2 cellular contexts compared by ENCODE assay signal in genomic region chr9:104863180-104863883, GRCh38.
TF ChIP-seq lines count a peak whose summit lies in the region.

No MANE protein-coding gene starts in this region.

TF ChIP-seq in SK-N-SH treated with all-trans-retinoic acid at 6 μM for 48 hours, 23 proteins besides CTCF, POLR2A, EP300 and RAD21 (continued from another document):
- TF ChIP-seq POU6F1 (CRISPR knock-in tag; IDR thresholded peaks at IDR 0.05; ENCODE audit: borderline replicate concordance, low read depth) (no peak), TSHZ2 (CRISPR knock-in tag; IDR thresholded peaks at IDR 0.05) (no peak), ZNF70 (CRISPR knock-in tag; IDR thresholded peaks at IDR 0.05) (no peak), ZNF8 (CRISPR knock-in tag; IDR thresholded peaks at IDR 0.05) (no peak), ZC3H10 (CRISPR knock-in tag; IDR thresholded peaks at IDR 0.05) (no peak), CREB5 (CRISPR knock-in tag; IDR thresholded peaks at IDR 0.05; ENCODE audit: low read depth) (no peak), CSRNP3 (CRISPR knock-in tag; IDR thresholded peaks at IDR 0.05) (no peak), ZNF565 (CRISPR knock-in tag; conservative IDR thresholded peaks at IDR 0.05; ENCODE audit: low read depth) (no peak), ESRRG (CRISPR knock-in tag; IDR thresholded peaks at IDR 0.05) (no peak), TCF4 (CRISPR knock-in tag; IDR thresholded peaks at IDR 0.05; ENCODE audit: borderline replicate concordance) (no peak; the same call in 1 of the 2 replicates), GLIS3 (CRISPR knock-in tag; IDR thresholded peaks at IDR 0.05) (no peak), OSR1 (CRISPR knock-in tag; IDR thresholded peaks at IDR 0.05) (no peak), ARNTL (CRISPR knock-in tag; IDR thresholded peaks at IDR 0.05; ENCODE audit: borderline replicate concordance, low read depth) (no peak), RARB (CRISPR knock-in tag; IDR thresholded peaks at IDR 0.05) (no peak), BACH2 (CRISPR knock-in tag; IDR thresholded peaks at IDR 0.05; ENCODE audit: borderline replicate concordance) (no peak), ZFP3 (CRISPR knock-in tag; IDR thresholded peaks at IDR 0.05) (no peak)

TF ChIP-seq in K562, 482 proteins besides CTCF, POLR2A, EP300 and RAD21 (continued from another document and continues in another):
- TF ChIP-seq ATF2 (CRISPR knock-in tag; IDR thresholded peaks at IDR 0.05) (no peak), ZNF318 (IDR thresholded peaks at IDR 0.05; ENCODE audit: borderline replicate concordance in 1 of 2, low read depth in 1 of 2) (no peak), ZBTB9 (CRISPR knock-in tag; IDR thresholded peaks at IDR 0.05) (0 out of 2 replicates have a peak, but pooled peaks have one; percentile 29), EHMT2 (IDR thresholded peaks at IDR 0.05) (no peak), STAG1 (CRISPR knock-in tag; IDR thresholded peaks at IDR 0.05; ENCODE audit: borderline replicate concordance) (no peak), HDAC1 (IDR thresholded peaks at IDR 0.05) (no peak), HMG20A (CRISPR knock-in tag; conservative IDR thresholded peaks at IDR 0.05) (no peak), RBM14 (IDR thresholded peaks at IDR 0.05; ENCODE audit: borderline replicate concordance, insufficient read depth, low read depth, low read length) (no peak), ZNF316 (IDR thresholded peaks at IDR 0.05) (peak; percentile 76), SMC3 (conservative IDR thresholded peaks at IDR 0.05; ENCODE audit: insufficient read depth, low read depth, low read length) (peak; percentile 53; the same call in 1 of the 2 replicates), ZBTB26 (CRISPR knock-in tag; IDR thresholded peaks at IDR 0.05) (no peak), HDAC3 (IDR thresholded peaks at IDR 0.05; ENCODE audit: borderline replicate concordance, partially characterized antibody) (no peak), GMEB1 (CRISPR knock-in tag; IDR thresholded peaks at IDR 0.05) (no peak), ZNF277 (CRISPR knock-in tag; IDR thresholded peaks at IDR 0.05; ENCODE audit: borderline replicate concordance) (no peak), ZNF766 (CRISPR knock-in tag; conservative IDR thresholded peaks at IDR 0.05) (no peak), ZNF224 (CRISPR knock-in tag; IDR thresholded peaks at IDR 0.05) (no peak), ZFPM2 (CRISPR knock-in tag; IDR thresholded peaks at IDR 0.05) (no peak), RBM17 (IDR thresholded peaks at IDR 0.05; ENCODE audit: borderline replicate concordance, low read depth, low read length) (no peak), ZHX1 (conservative IDR thresholded peaks at IDR 0.05; ENCODE audit: low read length) (no peak), ARNT (IDR thresholded peaks at IDR 0.05) (no peak), NFIC (IDR thresholded peaks at IDR 0.05) (no peak), MCM2 (IDR thresholded peaks at IDR 0.05; ENCODE audit: low read depth) (no peak), ZBTB11 (CRISPR knock-in tag; IDR thresholded peaks at IDR 0.05) (no peak), E2F4 (CRISPR knock-in tag; IDR thresholded peaks at IDR 0.05; ENCODE audit: low read depth) (no peak)
